Comparison of ENCODE assay signal across 25 cellular contexts in genomic region chr4:87316961-87317360, GRCh38. TPM values are rescaled to one million over a fixed set of nuclear protein-coding genes. Genes with fewer than 3 reads are reported as not detected.
"Had no signal": no experiment of that assay in that cellular context is flagged by ENCODE, and none has a peak within 500 bp of the region (broad histone marks: within the 10 kb centered on the region; RNA-seq: fewer than 3 reads in every experiment).

No MANE protein-coding gene starts in this region.

- DNase-seq: activated B cell treated with CpG ODN at 0.5 μM for 24 hours; activated CD4-positive, alpha-beta T cell treated with anti-CD3 and anti-CD28 coated beads for 1 hour; activated CD4-positive, alpha-beta T cell treated with anti-CD3 and anti-CD28 coated beads, Interleukin-2, amount 10 ng/mL, durations not matched to agents 24 days and 14 days; activated CD4-positive, alpha-beta T cell treated with anti-CD3 and anti-CD28 coated beads, Interleukin-2, amount 50 U/mL, for 48 hours; activated CD8-positive, alpha-beta memory T cell treated with anti-CD3 and anti-CD28 coated beads, Interleukin-2, amount 10 ng/mL, durations not matched to agents 7 days and 5 days; activated effector memory CD4-positive, alpha-beta T cell treated with Interleukin-2 at 50 U/mL for 16 hours; activated naive CD4-positive, alpha-beta T cell; activated T-cell treated with anti-CD3 and anti-CD28 coated beads, Interleukin-2, amount 50 U/mL, for 24 hours; amniotic stem cell; KBM-7; MG63; NCI-H1092 treated with DMSO at 0.1 percent for 48 hours; NCI-H1417 treated with DMSO at 0.1 percent for 48 hours; NCI-H1694; NCI-H2029 treated with DMSO at 0.1 percent for 48 hours; NCI-H524; SHP77 treated with DMSO at 0.1 percent for 48 hours; T-cell; T1000 had no signal

- H3K4me3 ChIP-seq: ascending aorta, body of pancreas, cardiac muscle cell, MG63, PC-9 had no signal

- H3K27me3 ChIP-seq: ascending aorta, body of pancreas, cardiac muscle cell, MG63 had no signal

- ATAC-seq: activated CD8-positive, alpha-beta memory T cell treated with anti-CD3 and anti-CD28 coated beads, Interleukin-2, amount 10 ng/mL, durations not matched to agents 7 days and 5 days; T-cell had no signal

- H3K36me3 ChIP-seq: ascending aorta, cardiac muscle cell, MG63 had no signal

- H3K27ac ChIP-seq: ascending aorta, cardiac muscle cell, PC-9 had no signal

- H3K4me1 ChIP-seq: ascending aorta had no signal

- H3K9me3 ChIP-seq: ascending aorta, body of pancreas, MG63 had no signal

RNA-seq across cellular contexts. Expression of gene HSD17B13, which starts 5.7 kb away (rescaled TPM):
- total RNA-seq: activated T-helper 1 cell treated with anti-CD3 and anti-CD28 coated beads, Interleukin-12 subunit alpha, Interleukin-12 subunit beta, Interleukin-2, Interleukin-4 antibody, amounts not matched to agents 30 ng/mL and 10 ng/mL and 1 ng/mL, durations not matched to agents 14 hours and 24 hours and 36 hours; ascending aorta; PC-9; SK-MEL-5 had no signal
- polyA plus RNA-seq: cardiac muscle cell had no signal
